Comparison of ENCODE assay signal across 14 cellular contexts in genomic region chr19:46698395-46699321, GRCh38.
"Had no signal": no experiment of that assay in that cellular context is flagged by ENCODE, and none has a peak within 500 bp of the region (broad histone marks: within the 10 kb centered on the region; RNA-seq: fewer than 3 reads in every experiment).

No MANE protein-coding gene starts in this region.

- H3K4me1 Mint-ChIP-seq: activated naive CD4-positive, alpha-beta T cell treated with anti-CD3 and anti-CD28 coated beads, Interleukin-2, amount 50 U/mL, for 24 hours; stimulated activated memory B cell treated with anti-CD40 and anti-IgM and Interleukin-4, amounts not matched to agents 10 μg/mL and 1 μg/mL and 100 μg/mL, for 72 hours had no signal

- H3K27me3 ChIP-seq: hepatocyte, right atrium auricular region had no signal

- H3K79me2 ChIP-seq: hepatocyte had no signal

- H3K4me3 Mint-ChIP-seq: activated naive CD4-positive, alpha-beta T cell treated with anti-CD3 and anti-CD28 coated beads, Interleukin-2, amount 50 U/mL, for 24 hours; dendritic cell treated with granulocyte-macrophage colony-stimulating factor and Interleukin-4, amounts not matched to agents 40 ng/mL and 50 ng/mL, for 4 days; effector memory CD8-positive, alpha-beta T cell; stimulated activated memory B cell treated with anti-CD40 and anti-IgM and Interleukin-4, amounts not matched to agents 10 μg/mL and 1 μg/mL and 100 μg/mL, for 72 hours; T-helper 1 cell treated with Interleukin-12 subunit alpha and Interleukin-12 subunit beta and Interleukin-4 antibody, amounts not matched to agents 30 μg/mL and 1 μg/mL, for 36 hours had no signal

- H3K4me3 ChIP-seq: hepatocyte, smooth muscle cell had no signal

- DNase-seq: activated CD4-positive, alpha-beta T cell treated with anti-CD3 and anti-CD28 coated beads for 4 hours; cerebellar nuclear complex; effector memory CD8-positive, alpha-beta T cell; erythroblast; posterior cingulate gyrus had no signal

- H3K27ac Mint-ChIP-seq: activated naive CD4-positive, alpha-beta T cell treated with anti-CD3 and anti-CD28 coated beads, Interleukin-2, amount 50 U/mL, for 24 hours; activated T-helper 2 cell treated with anti-CD3 and anti-CD28 coated beads, Interferon-gamma antibody, Interleukin-2, Interleukin-4, amounts not matched to agents 10 μg/mL and 5 μg/mL and 100 μg/mL, durations not matched to agents 14 hours and 24 hours and 36 hours; dendritic cell treated with granulocyte-macrophage colony-stimulating factor and Interleukin-4, amounts not matched to agents 40 ng/mL and 50 ng/mL, for 4 days; stimulated activated memory B cell treated with anti-CD40 and anti-IgM and Interleukin-4, amounts not matched to agents 10 μg/mL and 1 μg/mL and 100 μg/mL, for 72 hours; T-helper 1 cell treated with Interleukin-12 subunit alpha and Interleukin-12 subunit beta and Interleukin-4 antibody, amounts not matched to agents 30 μg/mL and 1 μg/mL, for 36 hours; type B pancreatic cell had no signal

- H3K9me3 ChIP-seq: right atrium auricular region had no signal

- H3K9me3 Mint-ChIP-seq: activated naive CD4-positive, alpha-beta T cell treated with anti-CD3 and anti-CD28 coated beads, Interleukin-2, amount 50 U/mL, for 24 hours; activated T-helper 2 cell treated with anti-CD3 and anti-CD28 coated beads, Interferon-gamma antibody, Interleukin-2, Interleukin-4, amounts not matched to agents 10 μg/mL and 5 μg/mL and 100 μg/mL, durations not matched to agents 14 hours and 24 hours and 36 hours; dendritic cell treated with granulocyte-macrophage colony-stimulating factor and Interleukin-4, amounts not matched to agents 40 ng/mL and 50 ng/mL, for 4 days; effector memory CD8-positive, alpha-beta T cell; stimulated activated memory B cell treated with anti-CD40 and anti-IgM and Interleukin-4, amounts not matched to agents 10 μg/mL and 1 μg/mL and 100 μg/mL, for 72 hours; T-helper 1 cell treated with Interleukin-12 subunit alpha and Interleukin-12 subunit beta and Interleukin-4 antibody, amounts not matched to agents 30 μg/mL and 1 μg/mL, for 36 hours; type B pancreatic cell had no signal

- H2AFZ ChIP-seq: hepatocyte had no signal

- H3K27ac ChIP-seq: hepatocyte, right atrium auricular region had no signal

- H3K27me3 Mint-ChIP-seq: activated naive CD4-positive, alpha-beta T cell treated with anti-CD3 and anti-CD28 coated beads, Interleukin-2, amount 50 U/mL, for 24 hours; dendritic cell treated with granulocyte-macrophage colony-stimulating factor and Interleukin-4, amounts not matched to agents 40 ng/mL and 50 ng/mL, for 4 days; effector memory CD8-positive, alpha-beta T cell; stimulated activated memory B cell treated with anti-CD40 and anti-IgM and Interleukin-4, amounts not matched to agents 10 μg/mL and 1 μg/mL and 100 μg/mL, for 72 hours; type B pancreatic cell had no signal
